In genomic region chr1:180185971-180186645, GRCh38 we compare ENCODE assay signal across 15 cellular contexts. TPM values are rescaled to one million over a fixed set of nuclear protein-coding genes. Genes with fewer than 3 reads are reported as not detected.
DNase-seq lines count a peak whose midpoint lies in the region; ATAC-seq, FAIRE-seq and TF ChIP-seq lines count a peak whose summit lies in the region.
"Had no signal": no experiment of that assay in that cellular context is flagged by ENCODE, and none has a peak within 500 bp of the region (broad histone marks: within the 10 kb centered on the region; RNA-seq: fewer than 3 reads in every experiment).

No MANE protein-coding gene starts in this region.

- no peak for FAIRE-seq in frontal cortex (lab: Jason Lieb, UNC)
- FAIRE-seq: H1 had no signal

- peak overlapping the region; percentile 1 to 29 for H3K27ac Mint-ChIP-seq in activated naive CD4-positive, alpha-beta T cell treated with anti-CD3 and anti-CD28 coated beads, Interleukin-2, amount 50 U/mL, for 72 hours
- peak overlapping the region; percentile 38 for H3K27ac Mint-ChIP-seq in neural crest cell (ENCODE audit: unreplicated experiment)
- H3K27ac Mint-ChIP-seq: CD4-positive, alpha-beta T cell had no signal

- no peak for ATAC-seq in activated naive CD4-positive, alpha-beta T cell treated with anti-CD3 and anti-CD28 coated beads, Interleukin-2, amount 50 U/mL, for 72 hours
- ATAC-seq in RWPE2 (ENCODE audit: low read depth), result no peak

- peaks cover 0 to 4% of the 10 kb centered on the region in 2 donors for H3K36me3 Mint-ChIP-seq in activated naive CD4-positive, alpha-beta T cell treated with anti-CD3 and anti-CD28 coated beads, Interleukin-2, amount 50 U/mL, for 72 hours
- H3K36me3 Mint-ChIP-seq in neural crest cell (ENCODE audit: low read depth), result peaks cover 1% of the 10 kb centered on the region

- TF ChIP-seq CTCF in RWPE2 (IDR thresholded peaks at IDR 0.05; ENCODE audit: poor library complexity, severe bottlenecking), result no peak
- no peak for TF ChIP-seq CTCF in neural crest cell (conservative IDR thresholded peaks at IDR 0.05)

- H3K9me3 ChIP-seq in RWPE2 (ENCODE audit: severe bottlenecking), result no peaks in the 10 kb centered on the region
- H3K9me3 ChIP-seq: BLaER1 treated with 17β-estradiol and CSF1 and Interleukin-3, amounts not matched to agents 10 nM and 100 nM had no signal

- no peaks in the 10 kb centered on the region for H3K9me3 Mint-ChIP-seq in activated naive CD4-positive, alpha-beta T cell treated with anti-CD3 and anti-CD28 coated beads, Interleukin-2, amount 50 U/mL, for 72 hours
- H3K9me3 Mint-ChIP-seq in neural crest cell, result no peaks in the 10 kb centered on the region
- H3K9me3 Mint-ChIP-seq: CD4-positive, alpha-beta T cell; IgD-negative memory B cell had no signal

- peaks cover 77% of the 10 kb centered on the region for H3K36me3 ChIP-seq in RWPE2 (ENCODE audit: low read depth)

- H3K4me1 ChIP-seq in RWPE2 (ENCODE audit: insufficient read depth, poor library complexity, severe bottlenecking), result no peaks in the 10 kb centered on the region

- no peaks in the 10 kb centered on the region for H3K27me3 Mint-ChIP-seq in neural crest cell (ENCODE audit: low read depth)
- H3K27me3 Mint-ChIP-seq: CD4-positive, alpha-beta T cell; IgD-negative memory B cell had no signal

- H3K27ac ChIP-seq in RWPE2 (ENCODE audit: poor library complexity, severe bottlenecking), result no peak overlapping the region
- H3K27ac ChIP-seq: 22Rv1 had no signal

- peaks cover 8% of the 10 kb centered on the region for H3K4me1 Mint-ChIP-seq in neural crest cell
- H3K4me1 Mint-ChIP-seq: IgD-negative memory B cell had no signal

- H3K4me3 ChIP-seq in RWPE2 (ENCODE audit: severe bottlenecking), result no peak overlapping the region
- H3K4me3 ChIP-seq: BLaER1 treated with 17β-estradiol and CSF1 and Interleukin-3, amounts not matched to agents 10 nM and 100 nM had no signal

- H3K27me3 ChIP-seq in RWPE2 (ENCODE audit: insufficient read depth, poor library complexity, severe bottlenecking), result no peaks in the 10 kb centered on the region
- H3K27me3 ChIP-seq: BLaER1 treated with 17β-estradiol and CSF1 and Interleukin-3, amounts not matched to agents 10 nM and 100 nM had no signal

- DNase-seq in activated naive CD4-positive, alpha-beta T cell treated with anti-CD3 and anti-CD28 coated beads, Interleukin-2, amount 50 U/mL, for 72 hours (ENCODE audit: low spot score in 2 of 2), result no peak
- DNase-seq in activated naive CD4-positive, alpha-beta T cell treated with anti-CD3 and anti-CD28 coated beads, Interleukin-2, amount 50 U/mL, for 16 hours, result no peak
- DNase-seq in RWPE2 (ENCODE audit: low spot score) (peak; percentile 41), neural crest cell (ENCODE audit: low read depth, low spot score) (no peak), NCI-H2227 treated with DMSO at 0.1 percent for 48 hours (lab: John Stamatoyannopoulos, UW) (no peak), hypothalamus (lab: John Stamatoyannopoulos, UW) (no peak), frontal cortex (ENCODE audit: low spot score in 2 of 2) (no peak)
- DNase-seq: Calu3; CD4-positive, alpha-beta T cell; DMS 273 treated with DMSO at 0.1 percent for 48 hours had no signal

- no peak overlapping the region for H3K4me3 Mint-ChIP-seq in neural crest cell
- H3K4me3 Mint-ChIP-seq: CD4-positive, alpha-beta T cell; IgD-negative memory B cell had no signal

RNA-seq across cellular contexts. Expression of gene QSOX1, which starts 31.4 kb away (rescaled TPM):
- total RNA-seq in activated naive CD4-positive, alpha-beta T cell treated with anti-CD3 and anti-CD28 coated beads, Interleukin-2, amount 50 U/mL, for 72 hours, result 10 to 100 TPM; 42.1 to 42.3 TPM
- total RNA-seq in neural crest cell (34.7 and 39.8 TPM in 2 replicates), frontal cortex (14.3 TPM)

RNA-seq across cellular contexts. Expression of gene LHX4, which starts 44.0 kb away (rescaled TPM):
- total RNA-seq in activated naive CD4-positive, alpha-beta T cell treated with anti-CD3 and anti-CD28 coated beads, Interleukin-2, amount 50 U/mL, for 72 hours, result not detected
- total RNA-seq in neural crest cell, result 0.91 and 0.96 TPM in 2 replicates
- total RNA-seq in frontal cortex, result not detected
- total RNA-seq: A673 had no signal
